ENCODE assay signal across 8 cellular contexts in genomic region chrX:86946569-86946968, GRCh38.
DNase-seq lines count a peak whose midpoint lies in the region; ATAC-seq and TF ChIP-seq lines count a peak whose summit lies in the region.

No MANE protein-coding gene starts in this region.

- DNase-seq in NCI-H1436 (lab: John Stamatoyannopoulos, UW) = peak; percentile 2
- no peak for DNase-seq in NCI-H1436 treated with DMSO at 0.1 percent for 48 hours (lab: John Stamatoyannopoulos, UW)
- peak; percentile 17 for DNase-seq in GM23248
- peak; percentile 3 for DNase-seq in NCI-H1417 treated with DMSO at 0.1 percent for 48 hours (lab: John Stamatoyannopoulos, UW)
- no peak for DNase-seq in chondrocyte (ENCODE audit: low spot score)
- DNase-seq in activated T-cell treated with anti-CD3 and anti-CD28 coated beads, Interleukin-2, amount 50 U/mL, for 4 hours = no peak
- DNase-seq in NCI-H446 treated with DMSO at 0.1 percent for 48 hours (lab: John Stamatoyannopoulos, UW) = no peak

- in situ Hi-C loops in GM23248 (cut with MboI) = no loop called here

- no peak overlapping the region for H3K27ac ChIP-seq in GM23248
- H3K27ac ChIP-seq in neural cell (ENCODE audit: low read length) = no peak overlapping the region

- peak; percentile 81 for TF ChIP-seq RAD21 in neural cell (conservative IDR thresholded peaks at IDR 0.05)

- TF ChIP-seq CTCF in chondrocyte (IDR thresholded peaks at IDR 0.05) (peak; percentile 82), neural cell (IDR thresholded peaks at IDR 0.05; ENCODE audit: poor library complexity, severe bottlenecking) (peak; percentile 76)

- H3K36me3 Mint-ChIP-seq in chondrocyte (ENCODE audit: low read depth) = no peaks in the 10 kb centered on the region
- H3K36me3 Mint-ChIP-seq in activated T-cell treated with anti-CD3 and anti-CD28 coated beads, Interleukin-2, amount 50 U/mL, for 4 hours (ENCODE audit: insufficient read depth) = no peaks in the 10 kb centered on the region

- no peak overlapping the region for H3K27ac Mint-ChIP-seq in chondrocyte (ENCODE audit: unreplicated experiment)

- H3K9ac ChIP-seq in GM23248 (no peak overlapping the region), neural cell (ENCODE audit: low read length) (no peak overlapping the region)

- no peaks in the 10 kb centered on the region for H3K36me3 ChIP-seq in GM23248 (ENCODE audit: low read depth)
- H3K36me3 ChIP-seq in neural cell (ENCODE audit: insufficient read depth, low read length) = no peaks in the 10 kb centered on the region

- H3K4me1 ChIP-seq in GM23248 (ENCODE audit: insufficient read depth) = no peaks in the 10 kb centered on the region

- H3K9me3 ChIP-seq in GM23248 (ENCODE audit: low read depth) = no peaks in the 10 kb centered on the region
- H3K9me3 ChIP-seq in neural cell (ENCODE audit: low read length) = no peaks in the 10 kb centered on the region

- no peak for TF ChIP-seq EP300 in neural cell (conservative IDR thresholded peaks at IDR 0.05; ENCODE audit: poor library complexity, severe bottlenecking)

- no peaks in the 10 kb centered on the region for H3K9me3 Mint-ChIP-seq in chondrocyte (ENCODE audit: low read depth)
- H3K9me3 Mint-ChIP-seq in activated T-cell treated with anti-CD3 and anti-CD28 coated beads, Interleukin-2, amount 50 U/mL, for 4 hours = no peaks in the 10 kb centered on the region

- H3K79me2 ChIP-seq in GM23248 (ENCODE audit: insufficient read depth) (no peaks in the 10 kb centered on the region), neural cell (replicated peaks; ENCODE audit: insufficient read depth, low read length) (no peaks in the 10 kb centered on the region)

- H3K4me3 ChIP-seq in GM23248 (no peak overlapping the region), neural cell (ENCODE audit: low read length) (no peak overlapping the region)

- 26 to 69% methylated on average over 1 of the region's 1 CpG for WGBS in GM23248 (ENCODE audit: low coverage in 1 of 2, low lambda C conversion rate in 2 of 2, missing lambda C conversion rate in 2 of 2), 2 experiments

- no peak overlapping the region for H3K4me3 Mint-ChIP-seq in chondrocyte (ENCODE audit: unreplicated experiment)
- H3K4me3 Mint-ChIP-seq in activated T-cell treated with anti-CD3 and anti-CD28 coated beads, Interleukin-2, amount 50 U/mL, for 4 hours = no peak overlapping the region

- no peak for ATAC-seq in activated T-cell treated with anti-CD3 and anti-CD28 coated beads, Interleukin-2, amount 50 U/mL, for 4 hours

- H3K27me3 ChIP-seq in GM23248 (replicated peaks; ENCODE audit: insufficient read depth) (no peaks in the 10 kb centered on the region), neural cell (ENCODE audit: insufficient read depth, low read depth, low read length) (no peaks in the 10 kb centered on the region)

- H2AFZ ChIP-seq in GM23248 = no peak overlapping the region
- H2AFZ ChIP-seq in neural cell (ENCODE audit: low read depth, low read length) = no peak overlapping the region

- no peaks in the 10 kb centered on the region for H3K4me1 Mint-ChIP-seq in chondrocyte (ENCODE audit: low read depth)
- no peaks in the 10 kb centered on the region for H3K4me1 Mint-ChIP-seq in activated T-cell treated with anti-CD3 and anti-CD28 coated beads, Interleukin-2, amount 50 U/mL, for 4 hours (ENCODE audit: low read depth)

- no peaks in the 10 kb centered on the region for H3F3A ChIP-seq in GM23248 (ENCODE audit: insufficient read depth)
- H3F3A ChIP-seq in neural cell (ENCODE audit: insufficient read depth, low read length, poor library complexity, severe bottlenecking) = no peaks in the 10 kb centered on the region

- H3K9me2 ChIP-seq in GM23248 (ENCODE audit: insufficient read depth) (no peaks in the 10 kb centered on the region), neural cell (ENCODE audit: insufficient read depth, low read length) (no peaks in the 10 kb centered on the region)

- peaks cover 7% of the 10 kb centered on the region for H3K27me3 Mint-ChIP-seq in chondrocyte (ENCODE audit: low read depth)
- H3K27me3 Mint-ChIP-seq in activated T-cell treated with anti-CD3 and anti-CD28 coated beads, Interleukin-2, amount 50 U/mL, for 4 hours (ENCODE audit: low read depth) = no peaks in the 10 kb centered on the region

- H4K20me1 ChIP-seq in GM23248 (ENCODE audit: insufficient read depth) (no peaks in the 10 kb centered on the region), neural cell (ENCODE audit: insufficient read depth) (no peaks in the 10 kb centered on the region)

- no peak overlapping the region for H3K4me2 ChIP-seq in GM23248 (ENCODE audit: unreplicated experiment)
- H3K4me2 ChIP-seq in neural cell (ENCODE audit: low read length) = no peak overlapping the region

TF ChIP-seq in neural cell, 6 proteins besides CTCF, POLR2A, EP300 and RAD21:
- peak; percentile 78 for TF ChIP-seq SMC3 (conservative IDR thresholded peaks at IDR 0.05; ENCODE audit: poor library complexity)
- TF ChIP-seq POLR2AphosphoS5 (IDR thresholded peaks at IDR 0.05) = no peak
- no peak for TF ChIP-seq EZH2 (IDR thresholded peaks at IDR 0.05; ENCODE audit: borderline replicate concordance, insufficient read depth, low read length, poor library complexity, severe bottlenecking)

Comparison
In these comparisons a context has a peak if more than half of its experiments do, and no peak if none do; other contexts are left out.
1. DNase-seq: peak in NCI-H1436 (single experiment), GM23248 (single experiment) and NCI-H1417 treated with DMSO at 0.1 percent for 48 hours (single experiment); none in NCI-H1436 treated with DMSO at 0.1 percent for 48 hours (single experiment), chondrocyte (single experiment), activated T-cell treated with anti-CD3 and anti-CD28 coated beads, Interleukin-2, amount 50 U/mL, for 4 hours (single experiment) and NCI-H446 treated with DMSO at 0.1 percent for 48 hours (single experiment).